19 cellular contexts compared by ENCODE assay signal in genomic region chr3:134002326-134002725, GRCh38. TPM values are rescaled to one million over a fixed set of nuclear protein-coding genes. Genes with fewer than 3 reads are reported as not detected.
DNase-seq lines count a peak whose midpoint lies in the region; TF ChIP-seq lines count a peak whose summit lies in the region.
"Had no signal": no experiment of that assay in that cellular context is flagged by ENCODE, and none has a peak within 500 bp of the region (broad histone marks: within the 10 kb centered on the region; RNA-seq: fewer than 3 reads in every experiment).

No MANE protein-coding gene starts in this region.

- H3K4me3 ChIP-seq in kidney epithelial cell (ENCODE audit: low read depth, low read length) (no peak overlapping the region), HAP-1 (no peak overlapping the region), tibial nerve (no peak overlapping the region)
- H3K4me3 ChIP-seq: adrenal gland, heart left ventricle, ovary, PC-9, skin epidermis, upper lobe of right lung had no signal

- H3K9me3 ChIP-seq in HAP-1: no peaks in the 10 kb centered on the region
- H3K9me3 ChIP-seq in tibial nerve: peaks cover 0 to 10% (median 0%) of the 10 kb centered on the region in 4 donors
- H3K9me3 ChIP-seq: BE2C, ovary, upper lobe of right lung had no signal

- no peak for TF ChIP-seq POLR2A in tibial nerve (IDR thresholded peaks at IDR 0.05)

- H3K36me3 ChIP-seq in kidney epithelial cell (ENCODE audit: control insufficient read depth, insufficient read depth, low read length) (no peaks in the 10 kb centered on the region), HAP-1 (replicated peaks) (no peaks in the 10 kb centered on the region), tibial nerve (no peaks in the 10 kb centered on the region)
- H3K36me3 ChIP-seq: adrenal gland, BE2C, heart left ventricle, ovary, upper lobe of right lung had no signal

- in situ Hi-C loops in HAP-1 (cut with MboI; ENCODE audit: low sequenced_read_pairs): no loop called here

- no peak overlapping the region for H3K27ac ChIP-seq in tibial nerve
- H3K27ac ChIP-seq: adrenal gland, heart left ventricle, ovary, PC-9, upper lobe of right lung had no signal

- TF ChIP-seq CTCF in kidney epithelial cell (IDR thresholded peaks at IDR 0.05; ENCODE audit: insufficient read depth, low read length, poor library complexity, severe bottlenecking): no peak
- no peak for TF ChIP-seq CTCF in tibial nerve (IDR thresholded peaks at IDR 0.05)

- no peaks in the 10 kb centered on the region for H3K4me1 ChIP-seq in HAP-1
- H3K4me1 ChIP-seq in tibial nerve: no peaks in the 10 kb centered on the region
- H3K4me1 ChIP-seq: adrenal gland, BE2C, heart left ventricle had no signal

- DNase-seq in AG08395 (ENCODE audit: low spot score): peak; percentile 84
- peak; percentile 88 for DNase-seq in GM04504 (ENCODE audit: low read depth)
- peak; percentile 50 for DNase-seq in astrocyte of the hippocampus (ENCODE audit: low read depth, low spot score)
- peak; percentile 79 for DNase-seq in kidney epithelial cell (ENCODE audit: low read depth)
- DNase-seq in activated effector memory CD4-positive, alpha-beta T cell treated with anti-CD3 and anti-CD28 coated beads, Interleukin-2, amount 50 U/mL, for 16 hours: no peak
- no peak for DNase-seq in T-helper 1 cell
- DNase-seq in HAP-1 (ENCODE audit: low spot score in 2 of 2): no peak
- DNase-seq in tibial nerve (ENCODE audit: low spot score in 2 of 2): no peak
- DNase-seq: activated CD4-positive, alpha-beta memory T cell treated with anti-CD3 and anti-CD28 coated beads, Interleukin-2, amount 10 ng/mL, durations not matched to agents 7 days and 5 days; adrenal gland; BE2C; heart left ventricle; kidney; NCI-H2029 treated with DMSO at 0.1 percent for 48 hours; NCI-H526; ovary; upper lobe of right lung had no signal

- H3K27me3 ChIP-seq in kidney epithelial cell (ENCODE audit: control insufficient read depth, insufficient read depth, low read length) (no peaks in the 10 kb centered on the region), HAP-1 (ENCODE audit: low read depth) (no peaks in the 10 kb centered on the region), tibial nerve (peaks cover 0 to 2% of the 10 kb centered on the region in 2 donors)
- H3K27me3 ChIP-seq: adrenal gland, BE2C, heart left ventricle, ovary, upper lobe of right lung had no signal

- 82% methylated on average over 1 of the region's 1 CpG for WGBS in tibial nerve, 2 donors

- no peak for TF ChIP-seq EP300 in tibial nerve (IDR thresholded peaks at IDR 0.05)

RNA-seq across cellular contexts. Expression of gene SLCO2A1, which starts 27.4 kb away (rescaled TPM):
- total RNA-seq in kidney epithelial cell (2.5 and 3.6 TPM in 2 replicates), tibial nerve (10 to 100 TPM in 3 of 4 donors, 1 to 10 TPM in 1; 8.8 to 22.9 (median 12.2) TPM)
- total RNA-seq: activated CD4-positive, alpha-beta memory T cell treated with anti-CD3 and anti-CD28 coated beads, Interleukin-2, amount 10 ng/mL, durations not matched to agents 7 days and 5 days had no signal

Comparison
In these comparisons a context has a peak if more than half of its experiments do, and no peak if none do; other contexts are left out.
1. DNase-seq: peak in AG08395 (single experiment), GM04504 (single experiment), astrocyte of the hippocampus (single experiment) and kidney epithelial cell (single experiment); none in activated effector memory CD4-positive, alpha-beta T cell treated with anti-CD3 and anti-CD28 coated beads, Interleukin-2, amount 50 U/mL, for 16 hours (single experiment), T-helper 1 cell (0 of 5), HAP-1 (0 of 2) and tibial nerve (0 of 2).